In genomic region chr14:104639889-104640548, GRCh38 we compare ENCODE assay signal across 8 cellular contexts. TPM values are rescaled to one million over a fixed set of nuclear protein-coding genes. Genes with fewer than 3 reads are reported as not detected.
DNase-seq lines count a peak whose midpoint lies in the region; ATAC-seq and TF ChIP-seq lines count a peak whose summit lies in the region.

No MANE protein-coding gene starts in this region.

- DNase-seq in H9 (peak; percentile 91), NCI-H748 (lab: John Stamatoyannopoulos, UW; ENCODE audit: unreplicated experiment) (peak; percentile 73), epithelial cell of esophagus (ENCODE audit: low read depth) (peak; percentile 61), middle frontal gyrus (ENCODE audit: extremely low spot score, low spot score) (peak; percentile 21), thoracic aorta (ENCODE audit: low spot score) (no peak)
- DNase-seq in activated CD8-positive, alpha-beta T cell treated with anti-CD3 and anti-CD28 coated beads, Interleukin-2, amount 10 ng/mL, durations not matched to agents 7 days and 5 days: peak; percentile 55

- H3K23me2 ChIP-seq in H9 (ENCODE audit: insufficient read length, low read depth, low read length, poor library complexity, severe bottlenecking): no peaks in the 10 kb centered on the region

- H2BK5ac ChIP-seq in H9 (ENCODE audit: insufficient read length, low read length): no peak overlapping the region

- WGBS in H9 (ENCODE audit: extremely low coverage, insufficient read length, low lambda C conversion rate): no CpG with 5 or more reads among the region's 24 CpGs

- POLR2A ChIA-PET in activated CD8-positive, alpha-beta T cell treated with anti-CD3 and anti-CD28 coated beads, Interleukin-2, amount 10 ng/mL, durations not matched to agents 7 days and 5 days (lab: Charles Lee): no interaction called here

- no peak overlapping the region for H2BK20ac ChIP-seq in H9 (ENCODE audit: low read depth, low read length, poor library complexity, severe bottlenecking)

- H3K27ac ChIP-seq in BLaER1 treated with 17β-estradiol and CSF1 and Interleukin-3, amounts not matched to agents 10 nM and 100 nM: peak overlapping the region in 1 of 11 experiments; percentile 21; a peak in 1 of 22 replicates
- no peak overlapping the region for H3K27ac ChIP-seq in H9 (ENCODE audit: insufficient read length, low read depth, low read length)
- H3K27ac ChIP-seq in thoracic aorta: no peak overlapping the region

- peaks cover 0 to under 1% (median 0%) of the 10 kb centered on the region in 11 experiments; a peak in 1 of 22 replicates for H3K9me3 ChIP-seq in BLaER1 treated with 17β-estradiol and CSF1 and Interleukin-3, amounts not matched to agents 10 nM and 100 nM (replicated peaks in 1 of 11)
- H3K9me3 ChIP-seq in H9 (ENCODE audit: control insufficient read depth, low read depth, low read length) (no peaks in the 10 kb centered on the region), thoracic aorta (no peaks in the 10 kb centered on the region)

- no peak overlapping the region for H3T11ph ChIP-seq in H9 (ENCODE audit: low read length)

- H4K8ac ChIP-seq in H9 (replicated peaks; ENCODE audit: insufficient read length, low read depth, low read length): no peak overlapping the region

- peaks cover 10 to 17% of the 10 kb centered on the region in 2 experiments for H3K4me1 Mint-ChIP-seq in H9
- no peaks in the 10 kb centered on the region for H3K4me1 Mint-ChIP-seq in activated CD8-positive, alpha-beta T cell treated with anti-CD3 and anti-CD28 coated beads, Interleukin-2, amount 10 ng/mL, durations not matched to agents 7 days and 5 days (ENCODE audit: low read depth)

- H3K4me1 ChIP-seq in BLaER1 treated with 17β-estradiol and CSF1 and Interleukin-3, amounts not matched to agents 10 nM and 100 nM: peaks cover 45 to 84% (median 69%) of the 10 kb centered on the region in 10 experiments
- H3K4me1 ChIP-seq in H9 (ENCODE audit: insufficient read depth, low read length) (no peaks in the 10 kb centered on the region), thoracic aorta (ENCODE audit: control insufficient read depth in 1 of 2, low read depth in 2 of 2) (no peaks in the 10 kb centered on the region)

- H3K36me3 ChIP-seq in BLaER1 treated with 17β-estradiol and CSF1 and Interleukin-3, amounts not matched to agents 10 nM and 100 nM: no peaks in the 10 kb centered on the region
- no peaks in the 10 kb centered on the region for H3K36me3 ChIP-seq in thoracic aorta

- no peak overlapping the region for H3K4me3 ChIP-seq in BLaER1 treated with 17β-estradiol and CSF1 and Interleukin-3, amounts not matched to agents 10 nM and 100 nM
- H3K4me3 ChIP-seq in epithelial cell of esophagus (ENCODE audit: low read length): no peak overlapping the region
- no peak overlapping the region for H3K4me3 ChIP-seq in thoracic aorta

- CTCF ChIA-PET in activated CD8-positive, alpha-beta T cell treated with anti-CD3 and anti-CD28 coated beads, Interleukin-2, amount 10 ng/mL, durations not matched to agents 7 days and 5 days (lab: Charles Lee): no interaction called here

- TF ChIP-seq CTCF in H9 (conservative IDR thresholded peaks at IDR 0.05): peak; percentile 99
- TF ChIP-seq CTCF in epithelial cell of esophagus (IDR thresholded peaks at IDR 0.05; ENCODE audit: insufficient read depth, low read depth, low read length, missing control alignments): peak; percentile 86
- peak; percentile 90 for TF ChIP-seq CTCF in thoracic aorta (IDR thresholded peaks at IDR 0.05)

- H4K20me1 ChIP-seq in BLaER1 treated with 17β-estradiol and CSF1 and Interleukin-3, amounts not matched to agents 10 nM and 100 nM: no peaks in the 10 kb centered on the region
- H4K20me1 ChIP-seq in H9 (ENCODE audit: control insufficient read depth, insufficient read depth, insufficient read length): no peaks in the 10 kb centered on the region

- peaks cover 22% of the 10 kb centered on the region for H3K27me3 Mint-ChIP-seq in H9 (ENCODE audit: low read depth)
- peaks cover 2% of the 10 kb centered on the region for H3K27me3 Mint-ChIP-seq in activated CD8-positive, alpha-beta T cell treated with anti-CD3 and anti-CD28 coated beads, Interleukin-2, amount 10 ng/mL, durations not matched to agents 7 days and 5 days (ENCODE audit: low read depth)

- H3K18ac ChIP-seq in H9 (ENCODE audit: insufficient read length, low read depth, low read length): no peak overlapping the region

- peak; percentile 80 for ATAC-seq in activated CD8-positive, alpha-beta T cell treated with anti-CD3 and anti-CD28 coated beads, Interleukin-2, amount 10 ng/mL, durations not matched to agents 7 days and 5 days
- peak; percentile 51 for ATAC-seq in thoracic aorta (ENCODE audit: insufficient number of reproducible peaks, low FRiP score, low read depth)
- ATAC-seq in HG02798 (IDR thresholded peaks at IDR 0.05; ENCODE audit: poor library complexity, unreplicated experiment): no peak

- no peak overlapping the region for H2BK120ac ChIP-seq in H9 (ENCODE audit: low read depth, low read length, poor library complexity, severe bottlenecking)

- H3K79me2 ChIP-seq in H9 (ENCODE audit: insufficient read depth, low read length): no peaks in the 10 kb centered on the region

- H3K23ac ChIP-seq in H9 (ENCODE audit: insufficient read length, low read depth, low read length): no peak overlapping the region

- H2AK5ac ChIP-seq in H9 (ENCODE audit: insufficient read length, low read length): no peak overlapping the region

- H3K79me1 ChIP-seq in H9 (ENCODE audit: insufficient read depth, low read depth, low read length, poor library complexity, severe bottlenecking): no peaks in the 10 kb centered on the region

- H4K5ac ChIP-seq in H9 (ENCODE audit: insufficient read length, low read depth, low read length): no peak overlapping the region

- H3K9me3 Mint-ChIP-seq in H9: peaks cover 3 to 4% of the 10 kb centered on the region in 2 experiments; a peak in 4 of 5 replicates
- H3K9me3 Mint-ChIP-seq in activated CD8-positive, alpha-beta T cell treated with anti-CD3 and anti-CD28 coated beads, Interleukin-2, amount 10 ng/mL, durations not matched to agents 7 days and 5 days (ENCODE audit: insufficient read depth): no peaks in the 10 kb centered on the region

- no peak overlapping the region for H3K14ac ChIP-seq in H9 (ENCODE audit: insufficient read depth, low read length)

- H2BK15ac ChIP-seq in H9 (ENCODE audit: low read depth, low read length): no peak overlapping the region

- H3K27me3 ChIP-seq in BLaER1 treated with 17β-estradiol and CSF1 and Interleukin-3, amounts not matched to agents 10 nM and 100 nM: peaks cover 0 to 11% (median 0%) of the 10 kb centered on the region in 11 experiments; a peak in 4 of 22 replicates
- H3K27me3 ChIP-seq in H9 (ENCODE audit: insufficient read depth, low read length) (no peaks in the 10 kb centered on the region), thoracic aorta (replicated peaks; ENCODE audit: insufficient read depth) (no peaks in the 10 kb centered on the region)

- H3K4me2 ChIP-seq in BLaER1 treated with 17β-estradiol and CSF1 and Interleukin-3, amounts not matched to agents 10 nM and 100 nM: peak overlapping the region; percentile 59 to 79 (median 71)
- no peak overlapping the region for H3K4me2 ChIP-seq in H9 (ENCODE audit: insufficient read depth, insufficient read length, low read length)

- peaks cover under 1 to 4% (median 1%) of the 10 kb centered on the region in 3 experiments; a peak in 4 of 7 replicates for H3K36me3 Mint-ChIP-seq in H9 (ENCODE audit: insufficient read depth in 1 of 3, low read depth in 3 of 3)
- H3K36me3 Mint-ChIP-seq in activated CD8-positive, alpha-beta T cell treated with anti-CD3 and anti-CD28 coated beads, Interleukin-2, amount 10 ng/mL, durations not matched to agents 7 days and 5 days (ENCODE audit: low read depth): no peaks in the 10 kb centered on the region

- no peak overlapping the region; a peak in 1 of 5 replicates for H3K4me3 Mint-ChIP-seq in H9
- no peak overlapping the region for H3K4me3 Mint-ChIP-seq in activated CD8-positive, alpha-beta T cell treated with anti-CD3 and anti-CD28 coated beads, Interleukin-2, amount 10 ng/mL, durations not matched to agents 7 days and 5 days

- H4K91ac ChIP-seq in H9 (ENCODE audit: insufficient read length, low read depth, low read length): no peak overlapping the region

- H3K56ac ChIP-seq in H9 (ENCODE audit: insufficient read length, low read depth, low read length): no peak overlapping the region

- peak overlapping the region in 8 of 11 experiments; percentile 4 to 80 (median 24); a peak in 6 of 22 replicates for H3K9ac ChIP-seq in BLaER1 treated with 17β-estradiol and CSF1 and Interleukin-3, amounts not matched to agents 10 nM and 100 nM
- H3K9ac ChIP-seq in H9 (ENCODE audit: extremely low read depth, insufficient read length, low read length): no peak overlapping the region

- no peak overlapping the region for H2AFZ ChIP-seq in H9 (ENCODE audit: low read length)

- H3K4ac ChIP-seq in H9 (ENCODE audit: low read depth, low read length): no peak overlapping the region

- peak overlapping the region in 1 of 3 experiments; percentile 61; a peak in 2 of 7 replicates for H3K27ac Mint-ChIP-seq in H9
- no peak overlapping the region for H3K27ac Mint-ChIP-seq in activated CD8-positive, alpha-beta T cell treated with anti-CD3 and anti-CD28 coated beads, Interleukin-2, amount 10 ng/mL, durations not matched to agents 7 days and 5 days

- H2BK12ac ChIP-seq in H9 (ENCODE audit: insufficient read length, low read depth, low read length): no peak overlapping the region

RNA-seq across cellular contexts. Expression of gene TMEM179, which starts 35.4 kb away (rescaled TPM):
- total RNA-seq in H9 (2021): 11.1 and 11.4 TPM in 2 replicates
- total RNA-seq in activated CD8-positive, alpha-beta T cell treated with anti-CD3 and anti-CD28 coated beads, Interleukin-2, amount 10 ng/mL, durations not matched to agents 7 days and 5 days: not detected
- total RNA-seq in thoracic aorta: not detected

RNA-seq across cellular contexts. Expression of gene INF2, which starts 49.4 kb away (rescaled TPM):
- total RNA-seq in H9 (2021) (58.3 and 59.1 TPM in 2 replicates), thoracic aorta (100 to 1,000 TPM; 124 to 162 TPM)
- 100 to 1,000 TPM; 155 to 159 TPM for total RNA-seq in activated CD8-positive, alpha-beta T cell treated with anti-CD3 and anti-CD28 coated beads, Interleukin-2, amount 10 ng/mL, durations not matched to agents 7 days and 5 days

Comparison
In these comparisons a context has a peak if more than half of its experiments do, and no peak if none do; other contexts are left out.
1. RNA of gene TMEM179, which starts 35.4 kb away (total RNA-seq): 11.1 to 11.4 TPM in H9; not detected in activated CD8-positive, alpha-beta T cell treated with anti-CD3 and anti-CD28 coated beads, Interleukin-2, amount 10 ng/mL, durations not matched to agents 7 days and 5 days and not detected in thoracic aorta; every median in the first group is over 10 times any median in the second.
2. Peak in every context shown above with its lines, with median percentiles within 50 percentile points of each other: CTCF ChIP-seq.